Comparison of ENCODE assay signal across 8 cellular contexts in genomic region chr9:136847065-136847826, GRCh38. TPM values are rescaled to one million over a fixed set of nuclear protein-coding genes. Genes with fewer than 3 reads are reported as not detected.
DNase-seq lines count a peak whose midpoint lies in the region; ATAC-seq and TF ChIP-seq lines count a peak whose summit lies in the region.

No MANE protein-coding gene starts in this region.

- WGBS in mesendoderm (ENCODE audit: extremely low coverage, insufficient coverage, low lambda C conversion rate): no CpG with 5 or more reads among the region's 78 CpGs

- peak; percentile 44 for ATAC-seq in RWPE2 (ENCODE audit: low read depth)
- ATAC-seq in GM21528 (IDR thresholded peaks at IDR 0.05; ENCODE audit: low FRiP score, unreplicated experiment): no peak

- H3K18ac ChIP-seq in mesendoderm (ENCODE audit: low read length): peak overlapping the region; percentile 68

- no peak overlapping the region for H4K8ac ChIP-seq in mesendoderm (ENCODE audit: low read depth, low read length)

- DNase-seq in activated naive CD4-positive, alpha-beta T cell treated with anti-CD3 and anti-CD28 coated beads, Interleukin-2, amount 10 ng/mL, durations not matched to agents 7 days and 5 days: peak; percentile 34
- DNase-seq in activated naive CD4-positive, alpha-beta T cell treated with anti-CD3 and anti-CD28 coated beads, Interleukin-2, amount 50 U/mL, for 16 hours: no peak
- no peak for DNase-seq in RWPE2 (ENCODE audit: low spot score)
- DNase-seq in mesendoderm: peak; percentile 92
- no peak for DNase-seq in vagina (ENCODE audit: extremely low spot score in 2 of 2)
- DNase-seq in GDM1 (lab: John Stamatoyannopoulos, UW): no peak

- no peak overlapping the region for H2BK5ac ChIP-seq in mesendoderm (ENCODE audit: low read length)

- peak overlapping the region; percentile 85 for H3K4ac ChIP-seq in mesendoderm (ENCODE audit: low read depth, low read length)

- H3K27me3 ChIP-seq in RWPE2 (ENCODE audit: insufficient read depth, poor library complexity, severe bottlenecking): peaks cover 22% of the 10 kb centered on the region
- H3K27me3 ChIP-seq in duodenal mucosa (ENCODE audit: control insufficient read depth in 1 of 2, insufficient read depth in 2 of 2, low read length in 2 of 2): peaks cover 0 to 9% of the 10 kb centered on the region in 2 donors
- no peaks in the 10 kb centered on the region for H3K27me3 ChIP-seq in mesendoderm (ENCODE audit: insufficient read depth, low read length, poor library complexity)
- peaks cover 21% of the 10 kb centered on the region for H3K27me3 ChIP-seq in vagina

- no peak for TF ChIP-seq POLR2A in vagina (IDR thresholded peaks at IDR 0.05)

- no peak for TF ChIP-seq CTCF in RWPE2 (IDR thresholded peaks at IDR 0.05; ENCODE audit: poor library complexity, severe bottlenecking)
- TF ChIP-seq CTCF in vagina (IDR thresholded peaks at IDR 0.05): no peak

- H4K5ac ChIP-seq in mesendoderm (ENCODE audit: low read length): no peak overlapping the region

- no peak overlapping the region for H3K23ac ChIP-seq in mesendoderm (ENCODE audit: low read length)

- H3K79me1 ChIP-seq in mesendoderm (ENCODE audit: low read length): no peaks in the 10 kb centered on the region

- H2BK15ac ChIP-seq in mesendoderm (replicated peaks; ENCODE audit: low read depth): no peak overlapping the region

- peak overlapping the region; percentile 64 for H3K27ac Mint-ChIP-seq in activated naive CD4-positive, alpha-beta T cell treated with anti-CD3 and anti-CD28 coated beads, Interleukin-2, amount 10 ng/mL, durations not matched to agents 7 days and 5 days

- H3K4me3 ChIP-seq in RWPE2 (ENCODE audit: severe bottlenecking): peak overlapping the region; percentile 58
- H3K4me3 ChIP-seq in duodenal mucosa (ENCODE audit: low read depth in 1 of 2, low read length in 2 of 2): peak overlapping the region; percentile 86 to 93
- H3K4me3 ChIP-seq in mesendoderm (ENCODE audit: low read length): peak overlapping the region; percentile 77
- H3K4me3 ChIP-seq in vagina: peak overlapping the region; percentile 71 to 72

- H3K9ac ChIP-seq in duodenal mucosa (ENCODE audit: low read depth in 1 of 2, low read length in 2 of 2): peak overlapping the region; percentile 65 to 88
- peak overlapping the region; percentile 82 for H3K9ac ChIP-seq in mesendoderm (ENCODE audit: low read length)

- intact Hi-C loops in vagina (cut with DNase I): no loop called here

- H2BK120ac ChIP-seq in mesendoderm (ENCODE audit: low read depth, low read length): no peak overlapping the region

- H3K4me1 ChIP-seq in RWPE2 (ENCODE audit: insufficient read depth, poor library complexity, severe bottlenecking) (no peaks in the 10 kb centered on the region), duodenal mucosa (ENCODE audit: control insufficient read depth in 1 of 2, insufficient read depth in 2 of 2, low read length in 2 of 2) (peaks cover 29 to 45% of the 10 kb centered on the region in 2 donors), mesendoderm (ENCODE audit: control insufficient read depth, low read depth, low read length) (no peaks in the 10 kb centered on the region), vagina (peaks cover 67% of the 10 kb centered on the region)

- peaks cover 29% of the 10 kb centered on the region for H3K4me1 Mint-ChIP-seq in activated naive CD4-positive, alpha-beta T cell treated with anti-CD3 and anti-CD28 coated beads, Interleukin-2, amount 10 ng/mL, durations not matched to agents 7 days and 5 days

- no peak overlapping the region for H2AK5ac ChIP-seq in mesendoderm (ENCODE audit: low read length)

- H3K9me3 ChIP-seq in RWPE2 (ENCODE audit: severe bottlenecking): no peaks in the 10 kb centered on the region
- H3K9me3 ChIP-seq in duodenal mucosa (ENCODE audit: control insufficient read depth in 1 of 2, low read length in 2 of 2): no peaks in the 10 kb centered on the region
- no peaks in the 10 kb centered on the region for H3K9me3 ChIP-seq in vagina

- peak overlapping the region; percentile 90 for H3K4me3 Mint-ChIP-seq in activated naive CD4-positive, alpha-beta T cell treated with anti-CD3 and anti-CD28 coated beads, Interleukin-2, amount 10 ng/mL, durations not matched to agents 7 days and 5 days

- H3K27ac ChIP-seq in RWPE2 (ENCODE audit: poor library complexity, severe bottlenecking): peak overlapping the region; percentile 78
- peak overlapping the region; percentile 94 for H3K27ac ChIP-seq in duodenal mucosa (ENCODE audit: low read depth, low read length)
- peak overlapping the region; percentile 69 for H3K27ac ChIP-seq in mesendoderm (ENCODE audit: low read depth, low read length)
- peak overlapping the region; percentile 13 for H3K27ac ChIP-seq in vagina

- no peaks in the 10 kb centered on the region for H3K9me3 Mint-ChIP-seq in activated naive CD4-positive, alpha-beta T cell treated with anti-CD3 and anti-CD28 coated beads, Interleukin-2, amount 10 ng/mL, durations not matched to agents 7 days and 5 days

- H3K56ac ChIP-seq in mesendoderm (ENCODE audit: low read length): peak overlapping the region; percentile 99

- peaks cover 8% of the 10 kb centered on the region for H3K36me3 Mint-ChIP-seq in activated naive CD4-positive, alpha-beta T cell treated with anti-CD3 and anti-CD28 coated beads, Interleukin-2, amount 10 ng/mL, durations not matched to agents 7 days and 5 days

- no peaks in the 10 kb centered on the region for H3K79me2 ChIP-seq in mesendoderm (ENCODE audit: control insufficient read depth, insufficient read depth, low read length)

- H3K27me3 Mint-ChIP-seq in activated naive CD4-positive, alpha-beta T cell treated with anti-CD3 and anti-CD28 coated beads, Interleukin-2, amount 10 ng/mL, durations not matched to agents 7 days and 5 days: peaks cover 61% of the 10 kb centered on the region

- H3K36me3 ChIP-seq in RWPE2 (ENCODE audit: low read depth): peaks cover 16% of the 10 kb centered on the region
- no peaks in the 10 kb centered on the region for H3K36me3 ChIP-seq in duodenal mucosa (ENCODE audit: control insufficient read depth in 1 of 2, insufficient read depth in 2 of 2, low read length in 2 of 2)
- no peaks in the 10 kb centered on the region for H3K36me3 ChIP-seq in mesendoderm (ENCODE audit: control insufficient read depth, insufficient read depth, low read length)
- H3K36me3 ChIP-seq in vagina: no peaks in the 10 kb centered on the region

- H3K4me2 ChIP-seq in mesendoderm (ENCODE audit: low read length): peak overlapping the region; percentile 90

- CTCF ChIA-PET in activated naive CD4-positive, alpha-beta T cell treated with anti-CD3 and anti-CD28 coated beads, Interleukin-2, amount 10 ng/mL, durations not matched to agents 7 days and 5 days (lab: Charles Lee): interaction anchor here (0.5 to 1.6 kb wide), 4 partner anchors 27 to 182 kb away, joined by 3 to 4 read pairs (median 3); no protein-coding TSS in a partner anchor

RNA-seq across cellular contexts. Expression of gene PHPT1, which starts 2.0 kb away (rescaled TPM):
- polyA plus RNA-seq in mesendoderm (2013, experiment 1 of 2): 89.8 TPM
- 87.7 TPM for polyA plus RNA-seq in mesendoderm (2013, experiment 2 of 2)
- 38.1 TPM for total RNA-seq in vagina

RNA-seq across cellular contexts. Expression of gene MAMDC4, which starts 4.9 kb away (rescaled TPM):
- 2.3 TPM for polyA plus RNA-seq in mesendoderm (2013, experiment 1 of 2)
- polyA plus RNA-seq in mesendoderm (2013, experiment 2 of 2): 1.9 TPM
- total RNA-seq in vagina: 3.2 TPM

RNA-seq across cellular contexts. Expression of gene AJM1, which starts 5.0 kb away (rescaled TPM):
- 0.41 TPM for polyA plus RNA-seq in mesendoderm (2013, experiment 1 of 2)
- polyA plus RNA-seq in mesendoderm (2013, experiment 2 of 2): 0.34 TPM
- total RNA-seq in vagina: 1.2 TPM

RNA-seq across cellular contexts. Expression of gene EDF1, which starts 18.9 kb away (rescaled TPM):
- polyA plus RNA-seq in mesendoderm (2013, experiment 1 of 2): 332 TPM
- polyA plus RNA-seq in mesendoderm (2013, experiment 2 of 2): 344 TPM
- total RNA-seq in vagina: 257 TPM

RNA-seq across cellular contexts. Expression of gene TRAF2, which starts 39.1 kb away (rescaled TPM):
- 16.3 TPM for polyA plus RNA-seq in mesendoderm (2013, experiment 1 of 2)
- 16.3 TPM for polyA plus RNA-seq in mesendoderm (2013, experiment 2 of 2)
- 12.8 TPM for total RNA-seq in vagina

Comparison
In these comparisons a context has a peak if more than half of its experiments do, and no peak if none do; other contexts are left out.
1. DNase-seq: peak in activated naive CD4-positive, alpha-beta T cell treated with anti-CD3 and anti-CD28 coated beads, Interleukin-2, amount 10 ng/mL, durations not matched to agents 7 days and 5 days (single experiment) and mesendoderm (single experiment); none in activated naive CD4-positive, alpha-beta T cell treated with anti-CD3 and anti-CD28 coated beads, Interleukin-2, amount 50 U/mL, for 16 hours (single experiment), RWPE2 (single experiment), vagina (0 of 2) and GDM1 (single experiment).
2. H3K27ac ChIP-seq: peak in every context shown above with its lines; median percentile 94 in duodenal mucosa; 78 in RWPE2; 69 in mesendoderm; 13 in vagina.
3. Peak in every context shown above with its lines, with median percentiles within 50 percentile points of each other: H3K4me3 ChIP-seq.